ENCODE assay signal across 7 cellular contexts in genomic region chr16:87518430-87518996, GRCh38. TPM values are rescaled to one million over a fixed set of nuclear protein-coding genes. Genes with fewer than 3 reads are reported as not detected.
DNase-seq lines count a peak whose midpoint lies in the region; ATAC-seq, FAIRE-seq and TF ChIP-seq lines count a peak whose summit lies in the region.
"Not testable (repeated sequence)": the region's sequence is repeated elsewhere in the genome, so short reads cannot be mapped to it uniquely, and the experiment has no call there.

No MANE protein-coding gene starts in this region.

- H3K9me1 ChIP-seq in keratinocyte (ENCODE audit: control insufficient read depth, extremely low read depth, insufficient read depth, low read length): not testable (repeated sequence)

- WGBS in smooth muscle cell (ENCODE audit: low lambda C conversion rate): 68% methylated on average over 18 of the region's 18 CpGs

- not testable (repeated sequence) for H3K27me3 ChIP-seq in RWPE2 (ENCODE audit: insufficient read depth, poor library complexity, severe bottlenecking); keratinocyte (ENCODE audit: control insufficient read depth, extremely low read depth, insufficient read depth, low read length); smooth muscle cell (ENCODE audit: low read depth)

- not testable (repeated sequence) for H3K9me3 ChIP-seq in RWPE2 (ENCODE audit: severe bottlenecking); keratinocyte (ENCODE audit: control insufficient read depth, low read depth, low read length); smooth muscle cell (replicated peaks; ENCODE audit: low read depth)

- not testable (repeated sequence) for FAIRE-seq in keratinocyte (lab: Jason Lieb, UNC)

- H3K36me3 ChIP-seq in RWPE2 (ENCODE audit: low read depth); keratinocyte (ENCODE audit: control insufficient read depth in 2 of 2, extremely low read depth in 1 of 2, insufficient read depth in 2 of 2, low read length in 2 of 2); smooth muscle cell (ENCODE audit: low read depth): not testable (repeated sequence)

- dilution Hi-C loops in keratinocyte (cut with MboI; ENCODE audit: extremely low pct_ligation_motif_present, low sequenced_read_pairs): not testable (repeated sequence)

- ATAC-seq in RWPE2 (ENCODE audit: low read depth): peak; percentile 95

- DNase-seq in GM04504 (ENCODE audit: low read depth) (peak; percentile 49), cardiac fibroblast (ENCODE audit: low read depth in 2 of 2) (peak; percentile 51 to 69), fibroblast of mammary gland (ENCODE audit: low read depth) (peak; percentile 22), myocyte (ENCODE audit: low read depth) (peak; percentile 96), smooth muscle cell (lab: John Stamatoyannopoulos, UW; ENCODE audit: unreplicated experiment) (peak; percentile 4)
- DNase-seq in RWPE2 (ENCODE audit: low spot score); keratinocyte (ENCODE audit: low read depth, low spot score): not testable (repeated sequence)

- not testable (repeated sequence) for H3F3A ChIP-seq in smooth muscle cell (ENCODE audit: low read depth)

- H3K4me1 ChIP-seq in RWPE2 (ENCODE audit: insufficient read depth, poor library complexity, severe bottlenecking) (peaks cover 18% of the 10 kb centered on the region), keratinocyte (ENCODE audit: control insufficient read depth, extremely low read depth, insufficient read depth, low read length) (peaks cover 16% of the 10 kb centered on the region)
- H3K4me1 ChIP-seq in smooth muscle cell (ENCODE audit: low read depth): not testable (repeated sequence)

- H3K4me2 ChIP-seq in keratinocyte (ENCODE audit: control insufficient read depth, extremely low read depth, insufficient read depth, low read depth, low read length) (peak overlapping the region; percentile 80), smooth muscle cell (peak overlapping the region; percentile 35)

- peak overlapping the region; percentile 67 for H3K9ac ChIP-seq in keratinocyte (ENCODE audit: control insufficient read depth, extremely low read depth, insufficient read depth, low read length)
- not testable (repeated sequence) for H3K9ac ChIP-seq in smooth muscle cell (ENCODE audit: low read depth)

- peak overlapping the region; percentile 98 for H2AFZ ChIP-seq in keratinocyte (ENCODE audit: control insufficient read depth, low read length)
- not testable (repeated sequence) for H2AFZ ChIP-seq in smooth muscle cell (ENCODE audit: low read depth)

- not testable (repeated sequence) for H3K4me3 ChIP-seq in RWPE2 (ENCODE audit: severe bottlenecking); cardiac fibroblast (replicated peaks in 1 of 2; ENCODE audit: low read depth in 2 of 2, low read length in 2 of 2); fibroblast of mammary gland (ENCODE audit: control insufficient read depth, low read depth, low read length); smooth muscle cell
- peak overlapping the region in 2 of 3 experiments; percentile 40 to 59 for H3K4me3 ChIP-seq in keratinocyte (ENCODE audit: control insufficient read depth in 2 of 3, extremely low read depth in 1 of 3, insufficient read depth in 2 of 3, low read depth in 1 of 3, low read length in 3 of 3)

- peak overlapping the region; percentile 58 for H3K27ac ChIP-seq in RWPE2 (ENCODE audit: poor library complexity, severe bottlenecking)
- peak overlapping the region; percentile 61 for H3K27ac ChIP-seq in keratinocyte (ENCODE audit: control insufficient read depth, insufficient read depth, low read length)
- H3K27ac ChIP-seq in smooth muscle cell (ENCODE audit: low read depth): not testable (repeated sequence)

- not testable (repeated sequence) for H4K20me1 ChIP-seq in keratinocyte (ENCODE audit: control insufficient read depth, extremely low read depth, insufficient read depth, low read length); smooth muscle cell (ENCODE audit: low read depth)

- not testable (repeated sequence) for H3K79me2 ChIP-seq in keratinocyte (ENCODE audit: control insufficient read depth, insufficient read depth, low read length); smooth muscle cell (ENCODE audit: low read depth)

- not testable (repeated sequence) for TF ChIP-seq CTCF in RWPE2 (IDR thresholded peaks at IDR 0.05; ENCODE audit: poor library complexity, severe bottlenecking); cardiac fibroblast (IDR thresholded peaks at IDR 0.05; ENCODE audit: low read depth, low read length); fibroblast of mammary gland (conservative IDR thresholded peaks at IDR 0.05; ENCODE audit: control insufficient read depth, insufficient read depth, low read depth, low read length); keratinocyte (optimal IDR thresholded peaks at IDR 0.05 in 1 of 3, IDR thresholded peaks at IDR 0.05 in 1 of 3, conservative IDR thresholded peaks at IDR 0.05 in 1 of 3; ENCODE audit: extremely low read depth in 1 of 3, insufficient read depth in 2 of 3, low read length in 3 of 3); smooth muscle cell (IDR thresholded peaks at IDR 0.05; ENCODE audit: borderline replicate concordance, insufficient read depth, poor library complexity, severe bottlenecking)

RNA-seq across cellular contexts. Expression of gene ZCCHC14, which starts 25.7 kb away (rescaled TPM):
- polyA plus RNA-seq in keratinocyte: 2.8 to 3.9 TPM (median 3.6 TPM) in 3 replicates
- 2.7 TPM for polyA plus RNA-seq in keratinocyte (2011; ENCODE audit: low read depth)
- 3.0 and 3.5 TPM in 2 replicates for polyA plus RNA-seq in keratinocyte (2011; cell fraction: cytosol; rRNA removed)
- 16.7 and 17.6 TPM in 2 replicates for polyA plus RNA-seq in keratinocyte (2011; cell fraction: nucleus; rRNA removed)
- 6.0 and 7.4 TPM in 2 replicates for polyA plus RNA-seq in keratinocyte (2012; ENCODE audit: low replicate concordance)
- polyA minus RNA-seq in keratinocyte: 4.8 to 11.9 TPM (median 5.9 TPM) in 3 replicates
- polyA minus RNA-seq in keratinocyte (2011; cell fraction: cytosol; rRNA and poly(A)+ RNA removed): 8.2 TPM
- 10.7 and 15.2 TPM in 2 replicates for polyA minus RNA-seq in keratinocyte (2011; cell fraction: nucleus; rRNA and poly(A)+ RNA removed)
- 7.9 and 11.8 TPM in 2 replicates for total RNA-seq in myocyte
- polyA plus RNA-seq in myocyte (2012): 10.9 TPM
- total RNA-seq in smooth muscle cell: 8.3 and 8.5 TPM in 2 replicates
- 4.6 and 4.8 TPM in 2 replicates for polyA plus RNA-seq in smooth muscle cell
